In genomic region chr2:11562476-11562875, GRCh38 we compare ENCODE assay signal across 20 cellular contexts. TPM values are rescaled to one million over a fixed set of nuclear protein-coding genes. Genes with fewer than 3 reads are reported as not detected.
DNase-seq lines count a peak whose midpoint lies in the region; ATAC-seq, FAIRE-seq and TF ChIP-seq lines count a peak whose summit lies in the region.
"Had no signal": no experiment of that assay in that cellular context is flagged by ENCODE, and none has a peak within 500 bp of the region (broad histone marks: within the 10 kb centered on the region; RNA-seq: fewer than 3 reads in every experiment).

No MANE protein-coding gene starts in this region.

- in situ Hi-C loops in HepG2 (cut with HindIII; ENCODE audit: extremely low pct_ligation_motif_present, low pct_unique_long_range_greater_than_20kb) = no loop called here

- H3K27me3 ChIP-seq in HepG2 (ENCODE audit: control insufficient read depth in 1 of 2, insufficient read depth in 2 of 2, low read length in 2 of 2) (no peaks in the 10 kb centered on the region), sigmoid colon (peaks cover 0 to 21% (median 0%) of the 10 kb centered on the region in 3 donors), SJCRH30 (0 out of 2 replicates have a peak, but pooled peaks cover 5% of the 10 kb centered on the region), lower lobe of right lung (ENCODE audit: low read depth) (peaks cover 7% of the 10 kb centered on the region)

- intact Hi-C loops in HepG2 (cut with micrococcal nuclease; ENCODE audit: unreplicated experiment) = no loop called here
- intact Hi-C loops in sigmoid colon (cut with DNase I) = no loop called here
- intact Hi-C loops in lower lobe of right lung (cut with DNase I) = no loop called here

- ATAC-seq in HepG2 (peak; percentile 25), lower lobe of right lung (no peak), HG03520 (IDR thresholded peaks at IDR 0.05; ENCODE audit: unreplicated experiment) (no peak)

- H3K36me3 ChIP-seq in HepG2 (replicated peaks in 1 of 2; ENCODE audit: control insufficient read depth in 1 of 2, insufficient read depth in 2 of 2, low read length in 2 of 2) = peaks cover 64 to 94% of the 10 kb centered on the region in 2 experiments
- H3K36me3 ChIP-seq in sigmoid colon = no peaks in the 10 kb centered on the region
- no peaks in the 10 kb centered on the region for H3K36me3 ChIP-seq in SJCRH30
- no peaks in the 10 kb centered on the region for H3K36me3 ChIP-seq in lower lobe of right lung

- CTCF ChIA-PET in HepG2 (lab: Yijun Ruan, JAX; ENCODE audit: low intra/inter-chr PET ratio, low total read pairs) = no interaction called here

- WGBS in HepG2 (ENCODE audit: low lambda C conversion rate) = 92% methylated on average over 2 of the region's 5 CpGs
- 92 to 96% methylated on average over 5 of the region's 5 CpGs for WGBS in sigmoid colon, 2 donors

- no peak for TF ChIP-seq RAD21 in HepG2 (CRISPR knock-in tag; IDR thresholded peaks at IDR 0.05)

- peaks cover 38% of the 10 kb centered on the region for H4K20me1 ChIP-seq in HepG2 (ENCODE audit: insufficient read depth, low read length)

- H3K4me2 ChIP-seq in HepG2 (ENCODE audit: low read depth, low read length) = no peak overlapping the region

- TF ChIP-seq EP300 in HepG2 (IDR thresholded peaks at IDR 0.05; ENCODE audit: low read depth in 2 of 2, low read length in 2 of 2) (no peak), HepG2 (CRISPR knock-in tag; IDR thresholded peaks at IDR 0.05; ENCODE audit: borderline replicate concordance) (no peak), sigmoid colon (IDR thresholded peaks at IDR 0.05) (no peak)

- no peak overlapping the region for H3K9ac ChIP-seq in HepG2 (ENCODE audit: insufficient read depth, low read depth, low read length)

- H3K79me2 ChIP-seq in HepG2 (ENCODE audit: insufficient read depth, low read length) = peaks cover 67% of the 10 kb centered on the region

- no peak overlapping the region for H3K4me3 ChIP-seq in HepG2 (replicated peaks in 1 of 3; ENCODE audit: insufficient read depth in 1 of 3, low read depth in 2 of 3, low read length in 3 of 3)
- no peak overlapping the region for H3K4me3 ChIP-seq in sigmoid colon
- H3K4me3 ChIP-seq in SJCRH30 = no peak overlapping the region
- no peak overlapping the region for H3K4me3 ChIP-seq in lower lobe of right lung

- no peaks in the 10 kb centered on the region for H3K9me3 ChIP-seq in HepG2 (ENCODE audit: low read length)
- H3K9me3 ChIP-seq in sigmoid colon = no peaks in the 10 kb centered on the region
- H3K9me3 ChIP-seq in SJCRH30 (replicated peaks) = no peaks in the 10 kb centered on the region
- H3K9me3 ChIP-seq in lower lobe of right lung = no peaks in the 10 kb centered on the region

- H2AFZ ChIP-seq in HepG2 (ENCODE audit: low read length) = no peak overlapping the region

- no TSS peak for BruUV-seq in HepG2 (replicated peaks; lab: Mats Ljungman, UMichigan)

- no peak for FAIRE-seq in HepG2 (lab: Jason Lieb, UNC)

- POLR2A ChIA-PET in HepG2 (lab: Yijun Ruan, JAX) = interaction anchor here (0.7 to 2.1 kb wide), 5 partner anchors 23 to 96 kb away, joined by 3 to 6 read pairs (median 4); partner anchors contain the start of gene E2F6

- DNase-seq in activated effector memory CD4-positive, alpha-beta T cell treated with anti-CD3 and anti-CD28 coated beads, Interleukin-2, amount 50 U/mL, for 16 hours = peak; percentile 37
- no peak for DNase-seq in activated effector memory CD4-positive, alpha-beta T cell treated with Interleukin-2 at 50 U/mL for 16 hours
- no peak for DNase-seq in HepG2 (ENCODE audit: low spot score)
- peak; percentile 44 for DNase-seq in sigmoid colon
- DNase-seq in NCI-H1092 treated with DMSO at 0.1 percent for 48 hours (lab: John Stamatoyannopoulos, UW) = no peak
- no peak for DNase-seq in SJCRH30
- no peak for DNase-seq in lower lobe of right lung
- DNase-seq: DMS79, GOT3, KBM-7, NCI-H1105 treated with DMSO at 0.1 percent for 48 hours, NCI-H1694 treated with DMSO at 0.1 percent for 48 hours, NCI-H2107, NCI-H2227 treated with DMSO at 0.1 percent for 48 hours, NCI-H510A treated with DMSO at 0.1 percent for 48 hours, NCI-H774, RPMI8226 had no signal

- TF ChIP-seq CTCF in HepG2 (CRISPR knock-in tag; IDR thresholded peaks at IDR 0.05) (no peak), sigmoid colon (IDR thresholded peaks at IDR 0.05) (no peak), lower lobe of right lung (IDR thresholded peaks at IDR 0.05) (no peak)

- H3K27ac ChIP-seq in HepG2 (ENCODE audit: extremely low read length, insufficient read depth, low read length) (no peak overlapping the region), sigmoid colon (no peak overlapping the region), SJCRH30 (no peak overlapping the region), lower lobe of right lung (no peak overlapping the region)
- H3K27ac ChIP-seq: 22Rv1 had no signal

- no peak for TF ChIP-seq POLR2A in HepG2 (IDR thresholded peaks at IDR 0.05; ENCODE audit: insufficient read depth in 1 of 2, low read depth in 2 of 2, low read length in 2 of 2)
- no peak for TF ChIP-seq POLR2A in sigmoid colon (IDR thresholded peaks at IDR 0.05)

- H3K4me1 ChIP-seq in HepG2 (ENCODE audit: insufficient read depth, low read length) = peaks cover 31% of the 10 kb centered on the region
- no peaks in the 10 kb centered on the region for H3K4me1 ChIP-seq in sigmoid colon
- H3K4me1 ChIP-seq in SJCRH30 = peaks cover 11% of the 10 kb centered on the region
- no peaks in the 10 kb centered on the region for H3K4me1 ChIP-seq in lower lobe of right lung

TF ChIP-seq in HepG2, 621 proteins besides CTCF, POLR2A, EP300 and RAD21:
- TF ChIP-seq RBFOX2 (IDR thresholded peaks at IDR 0.05; ENCODE audit: low read depth, low read length) (no peak), AGO2 (optimal IDR thresholded peaks at IDR 0.05; ENCODE audit: low read depth, low read length) (peak; percentile 75), RBM22 (optimal IDR thresholded peaks at IDR 0.05; ENCODE audit: low read length) (peak; percentile 42), HNRNPL (IDR thresholded peaks at IDR 0.05; ENCODE audit: low read depth, low read length) (0 out of 2 replicates have a peak, but pooled peaks have one; percentile 28)

RNA-seq across cellular contexts. Expression of gene GREB1, which starts 28.6 kb away (rescaled TPM):
- total RNA-seq in HepG2 (2016; rRNA removed; fragmentation: Illumina TruSeq; extraction: Trizol) (61.2 and 64.2 TPM in 2 replicates), sigmoid colon (1 to 10 TPM in 3 of 4 donors, under 1 TPM in 1; 0.71 to 2.5 (median 1.6) TPM), lower lobe of right lung (2.3 TPM)
- 22.9 and 28.7 TPM in 2 replicates for total RNA-seq in HepG2 (2016; cell fraction: cytosol; rRNA removed; fragmentation: Illumina TruSeq; extraction: Trizol; ENCODE audit: low read depth)
- 62.9 and 63.8 TPM in 2 replicates for total RNA-seq in HepG2 (2016; cell fraction: insoluble cytoplasmic fraction; rRNA removed; fragmentation: Illumina TruSeq; extraction: Trizol)
- 43.0 and 57.1 TPM in 2 replicates for total RNA-seq in HepG2 (2016; cell fraction: membrane; rRNA removed; fragmentation: Illumina TruSeq; extraction: Trizol)
- total RNA-seq in HepG2 (2016; cell fraction: nucleus; rRNA removed; fragmentation: Illumina TruSeq; extraction: Trizol) = 118 and 132 TPM in 2 replicates
- polyA plus RNA-seq in HepG2 (2011; rRNA removed) (26.8 and 31.3 TPM in 2 replicates), sigmoid colon (under 1 TPM in 2 of 3 donors, not detected in 1; 0.28 to 0.46 TPM)
- polyA plus RNA-seq in HepG2 (2011; cell fraction: cytosol; rRNA removed) = 20.4 and 21.0 TPM in 2 replicates
- polyA plus RNA-seq in HepG2 (2011; cell fraction: nucleus; rRNA removed) = 110 and 130 TPM in 2 replicates
- 47.0 and 84.0 TPM in 2 replicates for polyA plus RNA-seq in HepG2 (2012)
- 10.7 and 14.3 TPM in 2 replicates for polyA plus RNA-seq in HepG2 (2016; cell fraction: cytosol; fragmentation: Illumina TruSeq; extraction: Trizol; ENCODE audit: low read depth)
- polyA plus RNA-seq in HepG2 (2016; cell fraction: insoluble cytoplasmic fraction; fragmentation: Illumina TruSeq; extraction: Trizol; ENCODE audit: low read depth) = 38.8 and 51.0 TPM in 2 replicates
- polyA plus RNA-seq in HepG2 (2016; cell fraction: membrane; fragmentation: Illumina TruSeq; extraction: Trizol; ENCODE audit: low read depth) = 17.8 and 18.3 TPM in 2 replicates
- 158 and 174 TPM in 2 replicates for polyA plus RNA-seq in HepG2 (2016; cell fraction: nucleus; fragmentation: Illumina TruSeq; extraction: Trizol; ENCODE audit: insufficient read depth, low read depth)
- polyA minus RNA-seq in HepG2 (2011; rRNA and poly(A)+ RNA removed; ENCODE audit: low replicate concordance) = 1.5 and 97.9 TPM in 2 replicates
- 60.3 and 64.2 TPM in 2 replicates for polyA minus RNA-seq in HepG2 (2011; cell fraction: cytosol; rRNA and poly(A)+ RNA removed)
- 142 and 160 TPM in 2 replicates for polyA minus RNA-seq in HepG2 (2011; cell fraction: nucleus; rRNA and poly(A)+ RNA removed)
- total RNA-seq in SJCRH30 (2014; rRNA removed; shearing (Covaris generic)) = 0.12 and 0.38 TPM in 2 replicates
- polyA plus RNA-seq: CD14-positive monocyte had no signal

Comparison
In these comparisons a context has a peak if more than half of its experiments do, and no peak if none do; other contexts are left out.
1. DNase-seq: peak in activated effector memory CD4-positive, alpha-beta T cell treated with anti-CD3 and anti-CD28 coated beads, Interleukin-2, amount 50 U/mL, for 16 hours (single experiment) and sigmoid colon (single experiment); none in activated effector memory CD4-positive, alpha-beta T cell treated with Interleukin-2 at 50 U/mL for 16 hours (single experiment), HepG2 (single experiment), NCI-H1092 treated with DMSO at 0.1 percent for 48 hours (single experiment), SJCRH30 (0 of 2) and lower lobe of right lung (single experiment).